ENCODE assay signal across 31 cellular contexts in the genomic region with DNA sequence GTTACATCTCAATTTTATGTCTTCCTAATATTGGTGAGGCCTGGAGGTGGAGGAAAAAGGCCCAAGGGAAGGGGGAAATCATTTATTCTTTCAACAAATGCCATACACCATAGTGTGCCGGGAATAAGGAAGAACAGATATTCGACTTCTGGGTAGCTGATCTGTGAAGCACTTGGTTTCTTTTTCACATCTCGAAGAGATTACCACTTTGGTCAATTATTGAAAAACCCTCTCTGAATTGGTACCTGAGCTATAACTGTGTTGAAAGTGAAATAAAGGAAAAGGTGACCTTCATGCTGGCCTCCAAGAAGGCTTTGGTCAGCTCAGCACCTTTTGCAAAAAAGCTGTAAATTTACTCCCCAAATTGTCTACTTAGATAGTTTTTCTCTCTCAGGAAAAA. TPM values are rescaled to one million over a fixed set of nuclear protein-coding genes. Genes with fewer than 3 reads are reported as not detected.
DNase-seq lines count a peak whose midpoint lies in the region; ATAC-seq, FAIRE-seq and TF ChIP-seq lines count a peak whose summit lies in the region.
"Had no signal": no experiment of that assay in that cellular context is flagged by ENCODE, and none has a peak within 500 bp of the region (broad histone marks: within the 10 kb centered on the region; RNA-seq: fewer than 3 reads in every experiment).

No MANE protein-coding gene starts in this region.

- in situ Hi-C loops in GM12878 (cut with MboI): no loop called here

- no peak for TF ChIP-seq CTCF in GM12878 (IDR thresholded peaks at IDR 0.05 in 2 of 3, conservative IDR thresholded peaks at IDR 0.05 in 1 of 3; ENCODE audit: control insufficient read depth in 2 of 3, extremely low read depth in 1 of 3, insufficient read depth in 1 of 3, low read depth in 3 of 3, low read length in 3 of 3)

- H3K4me3 ChIP-seq in GM12878: no peak overlapping the region
- H3K4me3 ChIP-seq: cardiac muscle cell, coronary artery, ovary had no signal

- intact Hi-C loops in GM12878 (cut with micrococcal nuclease; ENCODE audit: unreplicated experiment) (no loop called here), left cardiac atrium (cut with DNase I) (no loop called here), posterior vena cava (cut with DNase I) (no loop called here)

- H4K20me1 ChIP-seq in GM12878 (ENCODE audit: control insufficient read depth, insufficient read depth): no peaks in the 10 kb centered on the region

- no peak overlapping the region for H3K4me2 ChIP-seq in GM12878 (ENCODE audit: control insufficient read depth, insufficient read depth)

- H3K36me3 ChIP-seq in GM12878 (ENCODE audit: control insufficient read depth in 2 of 2, insufficient read depth in 2 of 2, low read length in 1 of 2): no peaks in the 10 kb centered on the region
- H3K36me3 ChIP-seq: cardiac muscle cell, ovary had no signal

- no peaks in the 10 kb centered on the region for H3K79me2 ChIP-seq in GM12878 (ENCODE audit: control insufficient read depth, insufficient read depth, low read length)

- SMC1A ChIA-PET in GM12878 (lab: Charles Lee; ENCODE audit: uncharacterized antibody, unreplicated experiment): interaction anchor here (0.6 to 2.5 kb wide), 10 partner anchors 8 to 119 kb away, joined by 3 to 15 read pairs (median 4); partner anchors contain the start of gene MB21D2

- RAD21 ChIA-PET in GM12878 (lab: Charles Lee; ENCODE audit: unreplicated experiment): interaction anchor here (1.2 to 2.4 kb wide), 6 partner anchors 14 to 128 kb away, joined by 3 to 10 read pairs (median 3); partner anchors contain the start of gene MB21D2

- TF ChIP-seq POLR2A in GM12878 (IDR thresholded peaks at IDR 0.05; ENCODE audit: low read depth, low read length): no peak

- H3K27ac ChIP-seq in GM12878 (ENCODE audit: control insufficient read depth, insufficient read depth): no peak overlapping the region
- H3K27ac ChIP-seq: cardiac muscle cell, coronary artery, ovary had no signal

- no peak for FAIRE-seq in GM12878 (lab: Jason Lieb, UNC)
- FAIRE-seq: astrocyte had no signal

- no peaks in the 10 kb centered on the region for H3K4me1 ChIP-seq in GM12878 (ENCODE audit: control insufficient read depth, insufficient read depth, low read length)

- H3K27me3 ChIP-seq in GM12878 (replicated peaks in 1 of 2; ENCODE audit: control insufficient read depth in 2 of 2, insufficient read depth in 2 of 2, low read length in 1 of 2): no peaks in the 10 kb centered on the region
- H3K27me3 ChIP-seq: ovary had no signal

- CTCF ChIA-PET in GM12878 (lab: Yijun Ruan, JAX): interaction anchor here (1.0 to 2.2 kb wide), 3 partner anchors 18 to 129 kb away, joined by 3 to 11 read pairs (median 3); no protein-coding TSS in a partner anchor

- no peak for TF ChIP-seq RAD21 in GM12878 (IDR thresholded peaks at IDR 0.05; ENCODE audit: insufficient read depth, low read depth, low read length)

- no peak for TF ChIP-seq EP300 in GM12878 (IDR thresholded peaks at IDR 0.05; ENCODE audit: borderline replicate concordance in 1 of 2, control insufficient read depth in 1 of 2, low read depth in 2 of 2, low read length in 2 of 2)

- 38% methylated on average over 3 of the region's 3 CpGs for WGBS in GM12878 (ENCODE audit: insufficient coverage, insufficient replicate concordance, low lambda C conversion rate, missing lambda C conversion rate)

- H3K9me3 ChIP-seq in GM12878 (replicated peaks; ENCODE audit: control insufficient read depth, insufficient read depth, low read length): no peaks in the 10 kb centered on the region
- H3K9me3 ChIP-seq: ovary had no signal

- DNase-seq in GM12878 (ENCODE audit: low read depth, low spot score): no peak
- no peak for DNase-seq in left cardiac atrium
- DNase-seq in effector CD8-positive, alpha-beta T cell (lab: John Stamatoyannopoulos, UW): no peak
- no peak for DNase-seq in posterior vena cava (ENCODE audit: low spot score)
- DNase-seq: activated CD4-positive, alpha-beta T cell treated with anti-CD3 and anti-CD28 coated beads, Interleukin-2, amount 50 U/mL, for 4 hours; activated gamma-delta T cell treated with Interleukin-2 at 50 U/mL for 16 hours; activated T-cell treated with anti-CD3 and anti-CD28 coated beads, Interleukin-2, amount 50 U/mL, for 48 hours; DMS 273 treated with DMSO at 0.1 percent for 48 hours; effector memory CD8-positive, alpha-beta T cell; EL; glutamatergic neuron; H7; IMR-90; MV-4-11; NCI-H146; NCI-H748 treated with DMSO at 0.1 percent for 48 hours; nephron progenitor cell; ovary; SHP77 treated with DMSO at 0.1 percent for 48 hours; trophoblast cell had no signal

- POLR2A ChIA-PET in GM12878 (lab: Charles Lee): interaction anchor here (2.4 to 2.5 kb wide), 2 partner anchors 14 to 17 kb away, joined by 6 to 11 read pairs; partner anchors contain the start of gene MB21D2

- BruUV-seq in GM12878 (replicated peaks; lab: Mats Ljungman, UMichigan): no TSS peak

- H2AFZ ChIP-seq in GM12878 (ENCODE audit: control insufficient read depth, low read depth, low read length): no peak overlapping the region

- H3K9ac ChIP-seq in GM12878 (ENCODE audit: control insufficient read depth, insufficient read depth, low read length): no peak overlapping the region

- ATAC-seq in GM18909 (IDR thresholded peaks at IDR 0.05; ENCODE audit: poor library complexity, unreplicated experiment) (peak; percentile 85), GM21447 (IDR thresholded peaks at IDR 0.05; ENCODE audit: unreplicated experiment) (peak; percentile 67), HG03135 (IDR thresholded peaks at IDR 0.05; ENCODE audit: unreplicated experiment) (peak; percentile 57), GM12878 (peak; percentile 53), left cardiac atrium (no peak), GM18867 (IDR thresholded peaks at IDR 0.05; ENCODE audit: unreplicated experiment) (no peak)
- ATAC-seq: activated CD4-positive, CD25-positive, alpha-beta regulatory T cell treated with anti-CD3 and anti-CD28 coated beads, Interleukin-2, amount 50 U/mL, for 24 hours; effector memory CD8-positive, alpha-beta T cell; left lobe of liver; Panc1; stimulated activated memory B cell treated with anti-CD40 and anti-IgM and Interleukin-4, amounts not matched to agents 10 μg/mL and 1 μg/mL and 100 μg/mL, for 72 hours had no signal

TF ChIP-seq in GM12878, 131 proteins besides CTCF, POLR2A, EP300 and RAD21:
- no peak for TF ChIP-seq NFIC (IDR thresholded peaks at IDR 0.05; ENCODE audit: low read depth, low read length)
- no peak for TF ChIP-seq RFX5 (IDR thresholded peaks at IDR 0.05; ENCODE audit: low read depth, low read length)
- TF ChIP-seq CHD1 (IDR thresholded peaks at IDR 0.05; ENCODE audit: low read depth, low read length): no peak
- no peak for TF ChIP-seq SMC3 (IDR thresholded peaks at IDR 0.05; ENCODE audit: borderline replicate concordance, low read length)
- TF ChIP-seq SMAD5 (IDR thresholded peaks at IDR 0.05; ENCODE audit: low read depth): no peak
- no peak for TF ChIP-seq MEF2B (IDR thresholded peaks at IDR 0.05; ENCODE audit: partially characterized antibody, poor library complexity, severe bottlenecking)
- no peak for TF ChIP-seq TCF7 (IDR thresholded peaks at IDR 0.05; ENCODE audit: borderline replicate concordance)
- no peak for TF ChIP-seq RCOR1 (conservative IDR thresholded peaks at IDR 0.05; ENCODE audit: low read depth, low read length)
- TF ChIP-seq BMI1 (IDR thresholded peaks at IDR 0.05; ENCODE audit: borderline replicate concordance): no peak

RNA-seq across cellular contexts. Expression of gene MB21D2, which starts 14.2 kb away (rescaled TPM):
- 21.2 and 21.5 TPM in 2 replicates for total RNA-seq in GM12878 (2013; cell fraction: nucleolus; rRNA removed)
- total RNA-seq in GM12878 (2014; rRNA removed) (19.6 and 21.5 TPM in 2 replicates), GM12878 (2014; rRNA removed; fragmentation: Illumina TruSeq; extraction: Trizol) (15.3 and 16.0 TPM in 2 replicates), GM12878 (2021) (16.1 and 16.6 TPM in 2 replicates), left cardiac atrium (1 to 10 TPM; 2.2 to 4.1 TPM), posterior vena cava (1 to 10 TPM; 5.2 to 6.3 TPM)
- polyA plus RNA-seq in GM12878 (2011; ENCODE audit: low read depth): 5.7 TPM
- polyA plus RNA-seq in GM12878 (2011; rRNA removed) (11.0 and 11.6 TPM in 2 replicates), GM12878 (2014; fragmentation: Illumina TruSeq; extraction: Trizol) (12.1 and 12.7 TPM in 2 replicates), GM12878 (2014; fragmentation: Nextera tagmentation; extraction: Ambion mirVana) (10 to 100 TPM in 1 of 2 experiments, 1 to 10 TPM in 1; 7.9 to 21.2 TPM), GM12878 (2014; rRNA removed) (8.7 and 9.0 TPM in 2 replicates), GM12878 (2016; fragmentation: Nextera tagmentation; extraction: Ambion mirVana) (10 to 100 TPM; 15.4 to 15.9 TPM)
- polyA plus RNA-seq in GM12878 (2011; cell fraction: cytosol; rRNA removed): 8.3 and 9.8 TPM in 2 replicates
- 6.7 and 6.8 TPM in 2 replicates for polyA plus RNA-seq in GM12878 (2011; cell fraction: nucleus; rRNA removed)
- polyA plus RNA-seq in GM12878 (2012): 7.1 and 8.3 TPM in 2 replicates
- polyA minus RNA-seq in GM12878 (2011; rRNA and poly(A)+ RNA removed): 19.7 and 20.8 TPM in 2 replicates
- polyA minus RNA-seq in GM12878 (2011; cell fraction: cytosol; rRNA and poly(A)+ RNA removed): 4.5 and 6.0 TPM in 2 replicates
- polyA minus RNA-seq in GM12878 (2011; cell fraction: nucleus; rRNA and poly(A)+ RNA removed): 7.9 and 11.9 TPM in 2 replicates

Comparison
In these comparisons a context has a peak if more than half of its experiments do, and no peak if none do; other contexts are left out.
1. ATAC-seq: peak in GM18909 (single experiment), GM21447 (single experiment), HG03135 (single experiment) and GM12878 (single experiment); none in left cardiac atrium (0 of 2) and GM18867 (single experiment).